In the genomic region with DNA sequence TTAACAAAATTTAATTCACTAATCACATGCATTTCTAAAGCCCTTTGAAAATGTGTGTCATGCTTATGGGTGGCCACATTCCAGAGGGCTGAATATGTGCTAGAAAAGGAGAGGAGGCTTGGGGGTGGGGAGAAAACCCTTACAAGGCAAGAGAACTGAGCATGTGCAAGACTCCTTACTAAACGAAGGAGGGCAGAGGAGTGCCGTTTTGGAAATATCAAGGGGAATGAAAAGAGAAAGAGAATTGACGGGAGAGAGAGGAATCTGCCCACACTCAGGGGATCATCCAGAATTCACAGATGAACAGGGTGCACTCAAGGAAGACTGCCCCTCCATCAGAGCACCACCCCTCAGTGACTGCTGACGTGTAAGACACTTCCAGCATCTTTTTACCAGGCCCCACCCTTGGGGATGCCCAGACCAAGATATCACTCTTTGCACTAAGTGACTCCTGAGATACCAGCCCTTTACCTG, we compare ENCODE assay signal across 10 cellular contexts. TPM values are rescaled to one million over a fixed set of nuclear protein-coding genes. Genes with fewer than 3 reads are reported as not detected.
DNase-seq lines count a peak whose midpoint lies in the region; ATAC-seq, FAIRE-seq and TF ChIP-seq lines count a peak whose summit lies in the region.
"Had no signal": no experiment of that assay in that cellular context is flagged by ENCODE, and none has a peak within 500 bp of the region (broad histone marks: within the 10 kb centered on the region; RNA-seq: fewer than 3 reads in every experiment).

No MANE protein-coding gene starts in this region.

- H2BK120ac ChIP-seq in H1 (replicated peaks; ENCODE audit: low read depth, low read length), result no peak overlapping the region

- peak overlapping the region; percentile 64; the same call in 1 of the 2 replicates for H2BK20ac ChIP-seq in H1 (ENCODE audit: low read length)

- H3K27me3 Mint-ChIP-seq in stimulated activated naive B cell treated with anti-CD40 and anti-IgM and Interleukin-4, amounts not matched to agents 10 μg/mL and 1 μg/mL and 100 μg/mL, for 72 hours, result no peaks in the 10 kb centered on the region
- no peaks in the 10 kb centered on the region for H3K27me3 Mint-ChIP-seq in activated T-cell treated with anti-CD3 and anti-CD28 coated beads, Interleukin-2, amount 50 U/mL, for 72 hours (ENCODE audit: low read depth)

- no peak for TF ChIP-seq EP300 in H1 (IDR thresholded peaks at IDR 0.05; ENCODE audit: borderline replicate concordance in 1 of 2, low read depth in 2 of 2, low read length in 2 of 2)

- H2BK15ac ChIP-seq in H1 (ENCODE audit: low read length), result no peak overlapping the region

- no peak for TF ChIP-seq POLR2A in H1 (IDR thresholded peaks at IDR 0.05; ENCODE audit: control extremely low read depth in 1 of 2, low read depth in 2 of 2, low read length in 2 of 2)

- no peak overlapping the region for H3K23ac ChIP-seq in H1 (ENCODE audit: insufficient read length)

- H3K9me3 Mint-ChIP-seq in stimulated activated naive B cell treated with anti-CD40 and anti-IgM and Interleukin-4, amounts not matched to agents 10 μg/mL and 1 μg/mL and 100 μg/mL, for 72 hours, result no peaks in the 10 kb centered on the region
- H3K9me3 Mint-ChIP-seq in activated T-cell treated with anti-CD3 and anti-CD28 coated beads, Interleukin-2, amount 50 U/mL, for 72 hours, result peaks cover 0 to 2% of the 10 kb centered on the region in 2 donors

- FAIRE-seq in H1 (lab: Jason Lieb, UNC), result peak; percentile 89

- no peak overlapping the region for H3K56ac ChIP-seq in H1 (replicated peaks; ENCODE audit: insufficient read length, low read depth, low read length)

- H3K4me1 Mint-ChIP-seq in stimulated activated naive B cell treated with anti-CD40 and anti-IgM and Interleukin-4, amounts not matched to agents 10 μg/mL and 1 μg/mL and 100 μg/mL, for 72 hours, result peaks cover 9 to 18% of the 10 kb centered on the region in 2 donors
- no peaks in the 10 kb centered on the region for H3K4me1 Mint-ChIP-seq in activated T-cell treated with anti-CD3 and anti-CD28 coated beads, Interleukin-2, amount 50 U/mL, for 72 hours (ENCODE audit: low read depth)

- CTCF ChIA-PET in A673 (lab: Charles Lee) (no interaction called here), H1 (lab: Charles Lee; ENCODE audit: partially characterized antibody) (interaction anchor here (1.3 kb wide), 1 partner anchor 18 kb away, joined by 3 read pairs; no protein-coding TSS in a partner anchor)

- DNase-seq in A673 (ENCODE audit: low spot score), result peak; percentile 97
- peak in 1 of 2 experiments; percentile 66 for DNase-seq in H1 (ENCODE audit: low read depth in 1 of 2, low spot score in 2 of 2)
- DNase-seq in stimulated activated naive B cell treated with anti-CD40 and anti-IgM and Interleukin-4, amounts not matched to agents 10 μg/mL and 1 μg/mL and 100 μg/mL, for 72 hours, result no peak
- DNase-seq in activated T-cell treated with anti-CD3 and anti-CD28 coated beads, Interleukin-2, amount 50 U/mL, for 72 hours, result no peak
- DNase-seq: DND-41, NCI-H524 had no signal

- H2BK5ac ChIP-seq in H1 (ENCODE audit: low read depth, low read length), result no peak overlapping the region

- H3K36me3 ChIP-seq in A673 (ENCODE audit: insufficient read depth, low read length, poor library complexity, severe bottlenecking) (no peaks in the 10 kb centered on the region), Loucy (ENCODE audit: insufficient read depth, low read length) (no peaks in the 10 kb centered on the region), H1 (ENCODE audit: control insufficient read depth in 2 of 4, insufficient read depth in 4 of 4, low read length in 3 of 4) (no peaks in the 10 kb centered on the region), mesodermal cell (ENCODE audit: control insufficient read depth, insufficient read depth, low read length) (no peaks in the 10 kb centered on the region)

- no peak for ATAC-seq in stimulated activated naive B cell treated with anti-CD40 and anti-IgM and Interleukin-4, amounts not matched to agents 10 μg/mL and 1 μg/mL and 100 μg/mL, for 72 hours (replicated peaks)
- no peak for ATAC-seq in activated T-cell treated with anti-CD3 and anti-CD28 coated beads, Interleukin-2, amount 50 U/mL, for 72 hours (replicated peaks in 1 of 2)
- no peak for ATAC-seq in GM19467 (IDR thresholded peaks at IDR 0.05; ENCODE audit: unreplicated experiment)
- no peak for ATAC-seq in GM19395 (IDR thresholded peaks at IDR 0.05; ENCODE audit: unreplicated experiment)

- H3K27ac ChIP-seq in A673 (ENCODE audit: low read depth, low read length, poor library complexity, severe bottlenecking) (peak overlapping the region; percentile 80), H1 (ENCODE audit: low read depth, low read length) (no peak overlapping the region), mesodermal cell (ENCODE audit: low read depth, low read length, severe bottlenecking) (peak overlapping the region; percentile 84)

- H3K9me3 ChIP-seq in A673 (ENCODE audit: low read depth, low read length, poor library complexity, severe bottlenecking) (no peaks in the 10 kb centered on the region), Loucy (ENCODE audit: insufficient read depth, low read depth, low read length) (no peaks in the 10 kb centered on the region), H1 (ENCODE audit: insufficient read depth in 2 of 2, low read depth in 1 of 2, low read length in 1 of 2) (no peaks in the 10 kb centered on the region), mesodermal cell (ENCODE audit: control insufficient read depth, low read length) (no peaks in the 10 kb centered on the region)

- peaks cover 0 to under 1% of the 10 kb centered on the region in 2 donors for H3K36me3 Mint-ChIP-seq in stimulated activated naive B cell treated with anti-CD40 and anti-IgM and Interleukin-4, amounts not matched to agents 10 μg/mL and 1 μg/mL and 100 μg/mL, for 72 hours
- H3K36me3 Mint-ChIP-seq in activated T-cell treated with anti-CD3 and anti-CD28 coated beads, Interleukin-2, amount 50 U/mL, for 72 hours (ENCODE audit: insufficient read depth in 2 of 2), result no peaks in the 10 kb centered on the region

- H2AFZ ChIP-seq in Loucy (ENCODE audit: low read length), result 0 out of 2 replicates have a peak overlapping the region, but pooled peaks have one; percentile 3
- H2AFZ ChIP-seq in H1 (ENCODE audit: low read length), result peak overlapping the region; percentile 37; the same call in 1 of the 2 replicates

- H3K4me1 ChIP-seq in A673 (ENCODE audit: insufficient read depth, low read length, poor library complexity, severe bottlenecking), result peaks cover 33% of the 10 kb centered on the region
- no peaks in the 10 kb centered on the region for H3K4me1 ChIP-seq in Loucy (ENCODE audit: insufficient read depth, low read length, poor library complexity, severe bottlenecking)
- peaks cover 0 to 10% (median 9%) of the 10 kb centered on the region in 4 experiments; a peak in 5 of 7 replicates for H3K4me1 ChIP-seq in H1 (replicated peaks in 1 of 4; ENCODE audit: control insufficient read depth in 3 of 4, insufficient read depth in 4 of 4, low read length in 3 of 4)
- H3K4me1 ChIP-seq in mesodermal cell (ENCODE audit: control insufficient read depth, insufficient read depth, low read length, poor library complexity, severe bottlenecking), result peaks cover 28% of the 10 kb centered on the region

- no peak overlapping the region for H4K8ac ChIP-seq in H1 (ENCODE audit: extremely low read depth, insufficient read depth, low read length)

- no peak overlapping the region for H4K5ac ChIP-seq in H1 (ENCODE audit: insufficient read length, low read depth, low read length)

- H2AK5ac ChIP-seq in H1 (ENCODE audit: low read depth, low read length), result no peak overlapping the region

- no peaks in the 10 kb centered on the region for H3K79me1 ChIP-seq in H1 (ENCODE audit: low read depth, low read length)

- peak overlapping the region; percentile 41; the same call in 1 of the 2 replicates for H2BK12ac ChIP-seq in H1 (ENCODE audit: low read depth, low read length)

- H3K27ac Mint-ChIP-seq in stimulated activated naive B cell treated with anti-CD40 and anti-IgM and Interleukin-4, amounts not matched to agents 10 μg/mL and 1 μg/mL and 100 μg/mL, for 72 hours, result no peak overlapping the region
- H3K27ac Mint-ChIP-seq in activated T-cell treated with anti-CD3 and anti-CD28 coated beads, Interleukin-2, amount 50 U/mL, for 72 hours, result no peak overlapping the region

- TF ChIP-seq CTCF in A673 (conservative IDR thresholded peaks at IDR 0.05; ENCODE audit: low read depth, low read length), result 0 out of 2 replicates have a peak, but pooled peaks have one; percentile 30
- no peak for TF ChIP-seq CTCF in Loucy (conservative IDR thresholded peaks at IDR 0.05; ENCODE audit: low read length)
- TF ChIP-seq CTCF in H1 (IDR thresholded peaks at IDR 0.05; ENCODE audit: control extremely low read depth in 1 of 3, insufficient read depth in 1 of 3, low read depth in 1 of 3, low read length in 3 of 3), result peak in 2 of 3 experiments; percentile 20 to 27; a peak in 2 of 4 replicates

- no peaks in the 10 kb centered on the region for H3K27me3 ChIP-seq in A673 (replicated peaks; ENCODE audit: insufficient read depth, low read depth, low read length, poor library complexity)
- H3K27me3 ChIP-seq in Loucy (ENCODE audit: insufficient read depth, low read length, poor library complexity, severe bottlenecking), result no peaks in the 10 kb centered on the region
- no peaks in the 10 kb centered on the region for H3K27me3 ChIP-seq in H1 (replicated peaks in 1 of 4; ENCODE audit: control insufficient read depth in 3 of 4, extremely low read depth in 1 of 4, insufficient read depth in 3 of 4, low read length in 3 of 4)

- H3K4me3 ChIP-seq in A673 (ENCODE audit: low read depth, low read length, poor library complexity, severe bottlenecking) (peak overlapping the region; percentile 32), Loucy (ENCODE audit: low read length, poor library complexity, severe bottlenecking) (no peak overlapping the region), H1 (ENCODE audit: extremely low read depth in 1 of 4, insufficient read depth in 2 of 4, low read depth in 3 of 4, low read length in 4 of 4) (peak overlapping the region in 3 of 4 experiments; percentile 1 to 9 (median 7); a peak in 1 of 8 replicates), mesodermal cell (ENCODE audit: extremely low read depth, insufficient read depth, low read length, poor library complexity, severe bottlenecking) (peak overlapping the region; percentile 26)

- 21% methylated on average over 4 of the region's 4 CpGs; no CpG with 5 or more reads in 1 of the 2 experiments for WGBS in H1 (ENCODE audit: extremely low coverage in 1 of 2, insufficient coverage in 1 of 2, insufficient read length in 1 of 2, insufficient replicate concordance in 2 of 2, low coverage in 1 of 2, low lambda C conversion rate in 2 of 2, missing lambda C conversion rate in 1 of 2), 2 experiments
- 8 to 11% methylated on average over 3 to 4 of the region's 4 CpGs for WGBS in mesodermal cell (ENCODE audit: insufficient coverage in 2 of 2), 2 experiments

- H3K9me2 ChIP-seq in Loucy (replicated peaks; ENCODE audit: low read depth, low read length), result no peaks in the 10 kb centered on the region

- peak; percentile 48 to 56 for TF ChIP-seq RAD21 in H1 (IDR thresholded peaks at IDR 0.05 in 1 of 2, conservative IDR thresholded peaks at IDR 0.05 in 1 of 2; ENCODE audit: low read depth in 2 of 2, low read length in 2 of 2)

- BruUV-seq in A673 (replicated peaks; lab: Mats Ljungman, UMichigan), result no TSS peak

- H4K91ac ChIP-seq in H1 (replicated peaks; ENCODE audit: insufficient read length, low read length), result no peak overlapping the region

- H3K79me2 ChIP-seq in Loucy (ENCODE audit: insufficient read depth, low read length), result no peaks in the 10 kb centered on the region
- no peaks in the 10 kb centered on the region for H3K79me2 ChIP-seq in H1 (ENCODE audit: control insufficient read depth in 1 of 2, insufficient read depth in 2 of 2, low read length in 2 of 2)

- H3K4me2 ChIP-seq in Loucy (ENCODE audit: low read depth, low read length, poor library complexity, severe bottlenecking), result no peak overlapping the region
- H3K4me2 ChIP-seq in H1 (ENCODE audit: insufficient read depth in 1 of 2, low read depth in 2 of 2, low read length in 2 of 2), result peak overlapping the region; percentile 47 to 50

- no peak overlapping the region for H3K9ac ChIP-seq in Loucy (ENCODE audit: low read depth, low read length, poor library complexity, severe bottlenecking)
- no peak overlapping the region for H3K9ac ChIP-seq in H1 (replicated peaks in 1 of 4; ENCODE audit: extremely low read depth in 1 of 4, low read depth in 3 of 4, low read length in 3 of 4)

- no peak overlapping the region for H3K14ac ChIP-seq in H1 (ENCODE audit: insufficient read length)

- no peaks in the 10 kb centered on the region for H3F3A ChIP-seq in Loucy (ENCODE audit: low read depth)

- H3K4ac ChIP-seq in H1 (replicated peaks; ENCODE audit: insufficient read length, low read depth, low read length), result no peak overlapping the region

- H3K4me3 Mint-ChIP-seq in stimulated activated naive B cell treated with anti-CD40 and anti-IgM and Interleukin-4, amounts not matched to agents 10 μg/mL and 1 μg/mL and 100 μg/mL, for 72 hours, result no peak overlapping the region
- no peak overlapping the region for H3K4me3 Mint-ChIP-seq in activated T-cell treated with anti-CD3 and anti-CD28 coated beads, Interleukin-2, amount 50 U/mL, for 72 hours

- no peaks in the 10 kb centered on the region for H3K23me2 ChIP-seq in H1 (ENCODE audit: low read depth, low read length)

- H4K20me1 ChIP-seq in Loucy (ENCODE audit: insufficient read depth, low read length, poor library complexity, severe bottlenecking) (no peaks in the 10 kb centered on the region), H1 (replicated peaks in 1 of 2; ENCODE audit: control insufficient read depth in 1 of 2, insufficient read depth in 2 of 2, low read length in 2 of 2) (no peaks in the 10 kb centered on the region)

- peak overlapping the region; percentile 86 for H3K18ac ChIP-seq in H1 (ENCODE audit: extremely low read depth, low read length)

- POLR2A ChIA-PET in A673 (lab: Charles Lee; ENCODE audit: low non-redundant PET), result no interaction called here
- POLR2A ChIA-PET in H1 (lab: Charles Lee; ENCODE audit: partially characterized antibody), result no interaction called here

- intact Hi-C loops in A673 (cut with micrococcal nuclease; ENCODE audit: unreplicated experiment), result no loop called here

RNA-seq across cellular contexts. Expression of a gene that starts 37.9 kb away (rescaled TPM):
- total RNA-seq in A673 (2021), result 28.8 and 28.9 TPM in 2 replicates
- total RNA-seq in H1 (2021; fragmentation: NEBNext Ultra II Directional; extraction: Animal tissue kit (Norgen Biotek cat#: 25700)), result 25.8 and 27.6 TPM in 2 replicates
- 3.4 and 3.6 TPM in 2 replicates for polyA plus RNA-seq in H1 (2011; rRNA removed)
- 4.0 TPM for polyA plus RNA-seq in H1 (2011; cell fraction: cytosol; rRNA removed)
- polyA plus RNA-seq in H1 (2011; cell fraction: nucleus; rRNA removed), result 8.6 TPM
- polyA plus RNA-seq in H1 (2012, experiment 1 of 2), result 12.4 to 18.6 TPM (median 14.0 TPM) in 4 replicates
- polyA plus RNA-seq in H1 (2012, experiment 2 of 2), result 3.9 TPM
- polyA plus RNA-seq in H1 (2013, experiment 1 of 2), result 15.7 TPM
- 13.9 TPM for polyA plus RNA-seq in H1 (2013, experiment 2 of 2)
- polyA minus RNA-seq in H1 (2011; rRNA and poly(A)+ RNA removed), result 12.9 and 14.9 TPM in 2 replicates
- 15.6 TPM for polyA minus RNA-seq in H1 (2011; cell fraction: cytosol; rRNA and poly(A)+ RNA removed)
- 42.9 TPM for polyA minus RNA-seq in H1 (2011; cell fraction: nucleus; rRNA and poly(A)+ RNA removed)
- polyA plus RNA-seq in mesodermal cell (2013, experiment 1 of 2), result 38.9 TPM
- polyA plus RNA-seq in mesodermal cell (2013, experiment 2 of 2), result 36.0 TPM
- total RNA-seq in activated T-cell treated with anti-CD3 and anti-CD28 coated beads, Interleukin-2, amount 50 U/mL, for 72 hours, result 10 to 100 TPM; 20.2 to 20.9 TPM
